Comparison of ENCODE assay signal across 10 cellular contexts in genomic region chr18:47928466-47928865, GRCh38. TPM values are rescaled to one million over a fixed set of nuclear protein-coding genes. Genes with fewer than 3 reads are reported as not detected.
DNase-seq lines count a peak whose midpoint lies in the region; ATAC-seq and TF ChIP-seq lines count a peak whose summit lies in the region.
"Had no signal": no experiment of that assay in that cellular context is flagged by ENCODE, and none has a peak within 500 bp of the region (broad histone marks: within the 10 kb centered on the region; RNA-seq: fewer than 3 reads in every experiment).

No MANE protein-coding gene starts in this region.

- intact Hi-C loops in activated CD4-positive, alpha-beta memory T cell treated with anti-CD3 and anti-CD28 coated beads for 36 hours (cut with micrococcal nuclease), result loop anchor here (1.0 to 10.0 kb wide), 6 partner anchors 10 to 1006 kb away; no protein-coding TSS in a partner anchor
- intact Hi-C loops in spleen (cut with DNase I; ENCODE audit: low total_unique reads), result no loop called here

- no peaks in the 10 kb centered on the region for H3K36me3 ChIP-seq in spleen

- H3K9me3 Mint-ChIP-seq in activated T-cell treated with anti-CD3 and anti-CD28 coated beads, Interleukin-2, amount 50 U/mL, for 4 hours, result no peaks in the 10 kb centered on the region
- H3K9me3 Mint-ChIP-seq in activated CD4-positive, alpha-beta memory T cell treated with anti-CD3 and anti-CD28 coated beads for 36 hours, result no peaks in the 10 kb centered on the region

- H3K27ac ChIP-seq in spleen, result peak overlapping the region in 6 of 8 donors; percentile 34 to 100 (median 72)
- H3K27ac ChIP-seq: C4-2B had no signal

- H3K4me1 Mint-ChIP-seq in activated T-cell treated with anti-CD3 and anti-CD28 coated beads, Interleukin-2, amount 50 U/mL, for 4 hours (ENCODE audit: low read depth), result peaks cover 60% of the 10 kb centered on the region
- H3K4me1 Mint-ChIP-seq in activated CD4-positive, alpha-beta memory T cell treated with anti-CD3 and anti-CD28 coated beads for 36 hours (ENCODE audit: low read depth), result peaks cover 57% of the 10 kb centered on the region

- POLR2A ChIA-PET in activated CD4-positive, alpha-beta memory T cell treated with anti-CD3 and anti-CD28 coated beads for 36 hours (lab: Charles Lee), result interaction anchor here (1.0 to 2.0 kb wide), 8 partner anchors 8 to 50 kb away, joined by 4 to 24 read pairs (median 6); no protein-coding TSS in a partner anchor

- WGBS in spleen, 5 donors, result 21 to 39% (median 35%) methylated on average over 3 of the region's 3 CpGs

- TF ChIP-seq CTCF in fibroblast of the aortic adventitia (IDR thresholded peaks at IDR 0.05; ENCODE audit: insufficient read depth, low read length) (no peak), spleen (IDR thresholded peaks at IDR 0.05 in 8 of 11, conservative IDR thresholded peaks at IDR 0.05 in 3 of 11) (no peak)

- CTCF ChIA-PET in activated CD4-positive, alpha-beta memory T cell treated with anti-CD3 and anti-CD28 coated beads for 36 hours (lab: Charles Lee), result interaction anchor here (0.6 to 2.6 kb wide), 4 partner anchors 10 to 27 kb away, joined by 3 to 9 read pairs (median 4); no protein-coding TSS in a partner anchor

- H3K9me3 ChIP-seq in spleen, result no peaks in the 10 kb centered on the region

- no peaks in the 10 kb centered on the region for H3K27me3 Mint-ChIP-seq in activated T-cell treated with anti-CD3 and anti-CD28 coated beads, Interleukin-2, amount 50 U/mL, for 4 hours (ENCODE audit: low read depth)
- no peaks in the 10 kb centered on the region for H3K27me3 Mint-ChIP-seq in activated CD4-positive, alpha-beta memory T cell treated with anti-CD3 and anti-CD28 coated beads for 36 hours

- no peaks in the 10 kb centered on the region for H3K27me3 ChIP-seq in spleen (replicated peaks in 1 of 7)

- in situ Hi-C loops in G401 (cut with HindIII; ENCODE audit: low sequenced_read_pairs), result no loop called here

- H3K27ac Mint-ChIP-seq in activated CD4-positive, alpha-beta memory T cell treated with anti-CD3 and anti-CD28 coated beads for 36 hours, result peak overlapping the region; percentile 96

- peaks cover 22 to 82% (median 55%) of the 10 kb centered on the region in 6 donors for H3K4me1 ChIP-seq in spleen

- no peak for DNase-seq in activated T-cell treated with anti-CD3 and anti-CD28 coated beads, Interleukin-2, amount 50 U/mL, for 4 hours
- no peak for DNase-seq in activated T-cell treated with anti-CD3 and anti-CD28 coated beads for 4 hours
- peak; percentile 40 for DNase-seq in activated CD4-positive, alpha-beta memory T cell treated with anti-CD3 and anti-CD28 coated beads for 36 hours
- DNase-seq in fibroblast of the aortic adventitia (ENCODE audit: low read depth), result peak; percentile 49
- DNase-seq in spleen, result no peak
- DNase-seq in NCI-H1105 treated with DMSO at 0.1 percent for 48 hours (lab: John Stamatoyannopoulos, UW), result no peak
- DNase-seq in NCI-H510A (lab: John Stamatoyannopoulos, UW), result no peak
- no peak for DNase-seq in G401 (ENCODE audit: low spot score)
- DNase-seq: NCI-H526 had no signal

- H3K4me3 ChIP-seq in fibroblast of the aortic adventitia (ENCODE audit: low read depth, low read length) (peak overlapping the region; percentile 45), spleen (peak overlapping the region in 6 of 8 donors; percentile 79 to 94 (median 88))

- peaks cover 3% of the 10 kb centered on the region for H3K36me3 Mint-ChIP-seq in activated T-cell treated with anti-CD3 and anti-CD28 coated beads, Interleukin-2, amount 50 U/mL, for 4 hours (ENCODE audit: insufficient read depth)
- H3K36me3 Mint-ChIP-seq in activated CD4-positive, alpha-beta memory T cell treated with anti-CD3 and anti-CD28 coated beads for 36 hours, result peaks cover 22% of the 10 kb centered on the region

- H3K4me3 Mint-ChIP-seq in activated T-cell treated with anti-CD3 and anti-CD28 coated beads, Interleukin-2, amount 50 U/mL, for 4 hours, result peak overlapping the region; percentile 92
- H3K4me3 Mint-ChIP-seq in activated CD4-positive, alpha-beta memory T cell treated with anti-CD3 and anti-CD28 coated beads for 36 hours, result peak overlapping the region; percentile 93

- TF ChIP-seq POLR2A in spleen (IDR thresholded peaks at IDR 0.05), result no peak

- ATAC-seq in activated T-cell treated with anti-CD3 and anti-CD28 coated beads, Interleukin-2, amount 50 U/mL, for 4 hours, result peak in 1 of 2 donors; percentile 2

RNA-seq across cellular contexts. Expression of gene SMAD2, which starts 2.0 kb away (rescaled TPM):
- total RNA-seq in activated T-cell treated with anti-CD3 and anti-CD28 coated beads, Interleukin-2, amount 50 U/mL, for 4 hours, result 100 to 1,000 TPM; 129 to 147 (median 138) TPM
- 100 to 1,000 TPM; 215 to 222 TPM for total RNA-seq in activated CD4-positive, alpha-beta memory T cell treated with anti-CD3 and anti-CD28 coated beads for 36 hours
- 58.7 and 118 TPM in 2 replicates for total RNA-seq in fibroblast of the aortic adventitia (ENCODE audit: low replicate concordance)
- 100 to 1,000 TPM in 4 of 7 donors, 10 to 100 TPM in 3; 76.4 to 162 (median 119) TPM for total RNA-seq in spleen
- polyA plus RNA-seq in spleen, result 10 to 100 TPM; 13.2 to 33.3 (median 21.6) TPM
- total RNA-seq in G401 (2014; rRNA removed; shearing (Covaris generic)), result 54.3 and 68.8 TPM in 2 replicates

Comparison
In these comparisons a context has a peak if more than half of its experiments do, and no peak if none do; other contexts are left out.
1. DNase-seq: peak in activated CD4-positive, alpha-beta memory T cell treated with anti-CD3 and anti-CD28 coated beads for 36 hours (single experiment) and fibroblast of the aortic adventitia (single experiment); none in activated T-cell treated with anti-CD3 and anti-CD28 coated beads, Interleukin-2, amount 50 U/mL, for 4 hours (single experiment), activated T-cell treated with anti-CD3 and anti-CD28 coated beads for 4 hours (single experiment), spleen (single experiment), NCI-H1105 treated with DMSO at 0.1 percent for 48 hours (single experiment), NCI-H510A (single experiment) and G401 (single experiment).